ENCODE assay signal across 12 cellular contexts in genomic region chr9:89536145-89536574, GRCh38. TPM values are rescaled to one million over a fixed set of nuclear protein-coding genes. Genes with fewer than 3 reads are reported as not detected.
DNase-seq lines count a peak whose midpoint lies in the region; ATAC-seq, FAIRE-seq and TF ChIP-seq lines count a peak whose summit lies in the region.
"Had no signal": no experiment of that assay in that cellular context is flagged by ENCODE, and none has a peak within 500 bp of the region (broad histone marks: within the 10 kb centered on the region; RNA-seq: fewer than 3 reads in every experiment).

No MANE protein-coding gene starts in this region.

- peaks cover 62 to 93% (median 84%) of the 10 kb centered on the region in 4 donors for H3K4me1 Mint-ChIP-seq in CD4-positive, alpha-beta memory T cell

- H3K4me1 ChIP-seq in CD4-positive, alpha-beta memory T cell (ENCODE audit: insufficient read depth, low read length) = peaks cover 89% of the 10 kb centered on the region
- H3K4me1 ChIP-seq in GM12878 (ENCODE audit: control insufficient read depth, insufficient read depth, low read length) (peaks cover 21% of the 10 kb centered on the region), left ventricle myocardium inferior (no peaks in the 10 kb centered on the region)
- H3K4me1 ChIP-seq: testis had no signal

- 43% methylated on average over 5 of the region's 5 CpGs for WGBS in GM12878 (ENCODE audit: insufficient coverage, insufficient replicate concordance, low lambda C conversion rate, missing lambda C conversion rate)

- H3K27me3 Mint-ChIP-seq in CD4-positive, alpha-beta memory T cell = no peaks in the 10 kb centered on the region

- H3K9ac ChIP-seq in GM12878 (ENCODE audit: control insufficient read depth, insufficient read depth, low read length) = no peak overlapping the region

- no peak for TF ChIP-seq POLR2A in GM12878 (IDR thresholded peaks at IDR 0.05; ENCODE audit: low read depth, low read length)

- peak overlapping the region; percentile 72 to 84 (median 80) for H3K4me3 Mint-ChIP-seq in CD4-positive, alpha-beta memory T cell

- no peaks in the 10 kb centered on the region for H3K79me2 ChIP-seq in GM12878 (ENCODE audit: control insufficient read depth, insufficient read depth, low read length)

- H3K27ac Mint-ChIP-seq in CD4-positive, alpha-beta memory T cell = peak overlapping the region; percentile 58 to 93 (median 89)

- CTCF ChIA-PET in CD4-positive, alpha-beta memory T cell (lab: Charles Lee; ENCODE audit: partially characterized antibody) = interaction anchor here (0.6 to 6.8 kb wide), 6 partner anchors 9 to 125 kb away, joined by 3 to 62 read pairs (median 3); no protein-coding TSS in a partner anchor
- CTCF ChIA-PET in GM12878 (lab: Yijun Ruan, JAX) = interaction anchor here (1.6 to 2.7 kb wide), 4 partner anchors 12 to 107 kb away, joined by 3 to 17 read pairs (median 8); no protein-coding TSS in a partner anchor

- POLR2A ChIA-PET in CD4-positive, alpha-beta memory T cell (lab: Charles Lee; ENCODE audit: partially characterized antibody) = interaction anchor here (0.7 to 6.4 kb wide), 19 partner anchors 8 to 128 kb away, joined by 3 to 99 read pairs (median 4); partner anchors contain the start of gene SEMA4D
- POLR2A ChIA-PET in GM12878 (lab: Charles Lee) = interaction anchor here (0.9 to 1.4 kb wide), 2 partner anchors 13 to 72 kb away, joined by 3 to 5 read pairs; no protein-coding TSS in a partner anchor

- FAIRE-seq in GM19239 (lab: Jason Lieb, UNC) (peak; percentile 97), GM12878 (lab: Jason Lieb, UNC) (no peak)

- no peaks in the 10 kb centered on the region for H4K20me1 ChIP-seq in GM12878 (ENCODE audit: control insufficient read depth, insufficient read depth)

- no peaks in the 10 kb centered on the region for H3K36me3 Mint-ChIP-seq in CD4-positive, alpha-beta memory T cell

- H3K9me3 ChIP-seq in CD4-positive, alpha-beta memory T cell (ENCODE audit: control insufficient read depth in 1 of 2, low read length in 2 of 2) = no peaks in the 10 kb centered on the region
- no peaks in the 10 kb centered on the region for H3K9me3 ChIP-seq in GM12878 (replicated peaks; ENCODE audit: control insufficient read depth, insufficient read depth, low read length)
- H3K9me3 ChIP-seq in WERI-Rb-1 (ENCODE audit: severe bottlenecking) = no peaks in the 10 kb centered on the region
- no peaks in the 10 kb centered on the region for H3K9me3 ChIP-seq in left ventricle myocardium inferior (replicated peaks)
- H3K9me3 ChIP-seq: heart right ventricle, testis had no signal

- no peaks in the 10 kb centered on the region for H3K9me3 Mint-ChIP-seq in CD4-positive, alpha-beta memory T cell

- peak overlapping the region; percentile 76 for H2AFZ ChIP-seq in GM12878 (ENCODE audit: control insufficient read depth, low read depth, low read length)

- H3K27me3 ChIP-seq in CD4-positive, alpha-beta memory T cell (ENCODE audit: insufficient read depth, low read length) = no peaks in the 10 kb centered on the region
- no peaks in the 10 kb centered on the region for H3K27me3 ChIP-seq in GM12878 (replicated peaks in 1 of 2; ENCODE audit: control insufficient read depth in 2 of 2, insufficient read depth in 2 of 2, low read length in 1 of 2)
- H3K27me3 ChIP-seq in WERI-Rb-1 (ENCODE audit: insufficient read depth, low read depth, severe bottlenecking) = no peaks in the 10 kb centered on the region
- peaks cover 6% of the 10 kb centered on the region for H3K27me3 ChIP-seq in left ventricle myocardium inferior (ENCODE audit: low read depth)
- H3K27me3 ChIP-seq: heart right ventricle, testis had no signal

- peak overlapping the region; percentile 23 for H3K27ac ChIP-seq in CD4-positive, alpha-beta memory T cell (ENCODE audit: low read depth, low read length)
- peak overlapping the region; percentile 40 for H3K27ac ChIP-seq in GM12878 (ENCODE audit: control insufficient read depth, insufficient read depth)
- no peak overlapping the region for H3K27ac ChIP-seq in WERI-Rb-1
- no peak overlapping the region for H3K27ac ChIP-seq in left ventricle myocardium inferior (replicated peaks)
- H3K27ac ChIP-seq: testis had no signal

- H3K4me2 ChIP-seq in GM12878 (ENCODE audit: control insufficient read depth, insufficient read depth) = peak overlapping the region; percentile 67

- no peak for TF ChIP-seq EP300 in GM12878 (IDR thresholded peaks at IDR 0.05; ENCODE audit: borderline replicate concordance in 1 of 2, control insufficient read depth in 1 of 2, low read depth in 2 of 2, low read length in 2 of 2)

- intact Hi-C loops in CD4-positive, alpha-beta memory T cell (cut with micrococcal nuclease) = loop anchor here (1.0 kb wide), 2 partner anchors 14 to 34 kb away; no protein-coding TSS in a partner anchor
- intact Hi-C loops in GM12878 (cut with micrococcal nuclease; ENCODE audit: unreplicated experiment) = no loop called here
- intact Hi-C loops in left ventricle myocardium inferior (cut with micrococcal nuclease) = no loop called here

- RAD21 ChIA-PET in GM12878 (lab: Charles Lee; ENCODE audit: unreplicated experiment) = interaction anchor here (0.8 to 2.6 kb wide), 7 partner anchors 13 to 126 kb away, joined by 3 to 17 read pairs (median 4); no protein-coding TSS in a partner anchor

- peak; percentile 54 to 76 (median 71) for DNase-seq in CD4-positive, alpha-beta memory T cell
- DNase-seq in GM19239 (ENCODE audit: insufficient read length, low spot score) (no peak), KBM-7 (peak; percentile 75), GM12878 (ENCODE audit: low read depth, low spot score) (no peak), WERI-Rb-1 (no peak), left ventricle myocardium inferior (no peak)
- DNase-seq: DMS53, heart right ventricle, NCI-H510A, testis had no signal

- TF ChIP-seq RAD21 in GM12878 (IDR thresholded peaks at IDR 0.05; ENCODE audit: insufficient read depth, low read depth, low read length) = no peak

- ATAC-seq in GM12878 = peak; percentile 72
- ATAC-seq in HG03439 (IDR thresholded peaks at IDR 0.05; ENCODE audit: unreplicated experiment) = no peak
- ATAC-seq in GM21717 (IDR thresholded peaks at IDR 0.05; ENCODE audit: unreplicated experiment) = no peak
- ATAC-seq: heart right ventricle had no signal

- in situ Hi-C loops in KBM-7 (cut with MboI; ENCODE audit: low pct_unique_long_range_greater_than_20kb, low sequenced_read_pairs) = no loop called here
- in situ Hi-C loops in GM12878 (cut with MboI) = no loop called here

- BruUV-seq in GM12878 (replicated peaks; lab: Mats Ljungman, UMichigan) = no TSS peak

- SMC1A ChIA-PET in GM12878 (lab: Charles Lee; ENCODE audit: uncharacterized antibody, unreplicated experiment) = interaction anchor here (0.8 to 3.8 kb wide), 12 partner anchors 10 to 118 kb away, joined by 3 to 19 read pairs (median 4); no protein-coding TSS in a partner anchor

- no peaks in the 10 kb centered on the region for H3K36me3 ChIP-seq in CD4-positive, alpha-beta memory T cell (ENCODE audit: insufficient read depth, low read length)
- no peaks in the 10 kb centered on the region for H3K36me3 ChIP-seq in GM12878 (ENCODE audit: control insufficient read depth in 2 of 2, insufficient read depth in 2 of 2, low read length in 1 of 2)
- H3K36me3 ChIP-seq in WERI-Rb-1 = no peaks in the 10 kb centered on the region
- H3K36me3 ChIP-seq in left ventricle myocardium inferior = no peaks in the 10 kb centered on the region
- H3K36me3 ChIP-seq: heart right ventricle had no signal

- peak overlapping the region in 1 of 2 donors; percentile 34 for H3K4me3 ChIP-seq in CD4-positive, alpha-beta memory T cell (ENCODE audit: low read length in 2 of 2)
- H3K4me3 ChIP-seq in GM12878 (no peak overlapping the region), WERI-Rb-1 (ENCODE audit: low read depth, low read length) (no peak overlapping the region), left ventricle myocardium inferior (no peak overlapping the region)
- H3K4me3 ChIP-seq: testis had no signal

- TF ChIP-seq CTCF in GM12878 (IDR thresholded peaks at IDR 0.05 in 2 of 3, conservative IDR thresholded peaks at IDR 0.05 in 1 of 3; ENCODE audit: control insufficient read depth in 2 of 3, extremely low read depth in 1 of 3, insufficient read depth in 1 of 3, low read depth in 3 of 3, low read length in 3 of 3) (no peak), WERI-Rb-1 (IDR thresholded peaks at IDR 0.05; ENCODE audit: low read depth, low read length) (no peak), left ventricle myocardium inferior (IDR thresholded peaks at IDR 0.05; ENCODE audit: borderline replicate concordance) (no peak)

TF ChIP-seq in GM12878, 131 proteins besides CTCF, POLR2A, EP300 and RAD21 (continues in another document):
- no peak for TF ChIP-seq YY1 (IDR thresholded peaks at IDR 0.05; ENCODE audit: low read depth, low read length)
- 0 out of 2 replicates have a peak, but pooled peaks have one; percentile 23 for TF ChIP-seq DPF2 (IDR thresholded peaks at IDR 0.05)
- TF ChIP-seq GABPA (IDR thresholded peaks at IDR 0.05; ENCODE audit: low read depth) = 0 out of 2 replicates have a peak, but pooled peaks have one; percentile 46
- TF ChIP-seq RB1 (IDR thresholded peaks at IDR 0.05; ENCODE audit: borderline replicate concordance) = no peak
- TF ChIP-seq ATF7 (IDR thresholded peaks at IDR 0.05; ENCODE audit: low read depth) = peak; percentile 52; the same call in 1 of the 2 replicates
- peak; percentile 21; the same call in 1 of the 2 replicates for TF ChIP-seq MTA2 (IDR thresholded peaks at IDR 0.05; ENCODE audit: low read depth)

RNA-seq across cellular contexts. Expression of gene SEMA4D, which starts 38.2 kb away (rescaled TPM):
- 100 to 1,000 TPM; 393 to 410 TPM for total RNA-seq in CD4-positive, alpha-beta memory T cell
- polyA plus RNA-seq in CD4-positive, alpha-beta memory T cell = 100 to 1,000 TPM in 1 of 2 donors, 10 to 100 TPM in 1; 49.5 to 166 TPM
- 179 and 180 TPM in 2 replicates for total RNA-seq in GM12878 (2013; cell fraction: nucleolus; rRNA removed)
- total RNA-seq in GM12878 (2014; rRNA removed) = 42.2 and 49.8 TPM in 2 replicates
- 34.9 and 40.6 TPM in 2 replicates for total RNA-seq in GM12878 (2014; rRNA removed; fragmentation: Illumina TruSeq; extraction: Trizol)
- 120 and 136 TPM in 2 replicates for total RNA-seq in GM12878 (2021)
- 38.6 TPM for polyA plus RNA-seq in GM12878 (2011; ENCODE audit: low read depth)
- 24.7 and 30.8 TPM in 2 replicates for polyA plus RNA-seq in GM12878 (2011; rRNA removed)
- 36.3 and 42.2 TPM in 2 replicates for polyA plus RNA-seq in GM12878 (2011; cell fraction: cytosol; rRNA removed)
- 273 and 286 TPM in 2 replicates for polyA plus RNA-seq in GM12878 (2011; cell fraction: nucleus; rRNA removed)
- 68.5 and 75.6 TPM in 2 replicates for polyA plus RNA-seq in GM12878 (2012)
- 31.9 and 57.1 TPM in 2 replicates for polyA plus RNA-seq in GM12878 (2014; fragmentation: Illumina TruSeq; extraction: Trizol)
- 10 to 100 TPM; 15.1 to 22.7 TPM for polyA plus RNA-seq in GM12878 (2014; fragmentation: Nextera tagmentation; extraction: Ambion mirVana)
- polyA plus RNA-seq in GM12878 (2014; rRNA removed) = 55.0 and 64.8 TPM in 2 replicates
- 10 to 100 TPM; 35.1 to 44.1 TPM for polyA plus RNA-seq in GM12878 (2016; fragmentation: Nextera tagmentation; extraction: Ambion mirVana)
- polyA minus RNA-seq in GM12878 (2011; rRNA and poly(A)+ RNA removed) = 35.0 and 57.4 TPM in 2 replicates
- 40.2 and 46.0 TPM in 2 replicates for polyA minus RNA-seq in GM12878 (2011; cell fraction: cytosol; rRNA and poly(A)+ RNA removed)
- polyA minus RNA-seq in GM12878 (2011; cell fraction: nucleus; rRNA and poly(A)+ RNA removed) = 77.4 and 123 TPM in 2 replicates
- total RNA-seq in left ventricle myocardium inferior = 17.1 TPM

Comparison
In these comparisons a context has a peak if more than half of its experiments do, and no peak if none do; other contexts are left out.
1. DNase-seq: peak in CD4-positive, alpha-beta memory T cell (5 of 5) and KBM-7 (single experiment); none in GM19239 (single experiment), GM12878 (single experiment), WERI-Rb-1 (single experiment) and left ventricle myocardium inferior (single experiment).
2. H3K27ac ChIP-seq: peak in CD4-positive, alpha-beta memory T cell (single experiment) and GM12878 (single experiment); none in WERI-Rb-1 (single experiment) and left ventricle myocardium inferior (single experiment).